2 cellular contexts compared by ENCODE assay signal in the genomic region with DNA sequence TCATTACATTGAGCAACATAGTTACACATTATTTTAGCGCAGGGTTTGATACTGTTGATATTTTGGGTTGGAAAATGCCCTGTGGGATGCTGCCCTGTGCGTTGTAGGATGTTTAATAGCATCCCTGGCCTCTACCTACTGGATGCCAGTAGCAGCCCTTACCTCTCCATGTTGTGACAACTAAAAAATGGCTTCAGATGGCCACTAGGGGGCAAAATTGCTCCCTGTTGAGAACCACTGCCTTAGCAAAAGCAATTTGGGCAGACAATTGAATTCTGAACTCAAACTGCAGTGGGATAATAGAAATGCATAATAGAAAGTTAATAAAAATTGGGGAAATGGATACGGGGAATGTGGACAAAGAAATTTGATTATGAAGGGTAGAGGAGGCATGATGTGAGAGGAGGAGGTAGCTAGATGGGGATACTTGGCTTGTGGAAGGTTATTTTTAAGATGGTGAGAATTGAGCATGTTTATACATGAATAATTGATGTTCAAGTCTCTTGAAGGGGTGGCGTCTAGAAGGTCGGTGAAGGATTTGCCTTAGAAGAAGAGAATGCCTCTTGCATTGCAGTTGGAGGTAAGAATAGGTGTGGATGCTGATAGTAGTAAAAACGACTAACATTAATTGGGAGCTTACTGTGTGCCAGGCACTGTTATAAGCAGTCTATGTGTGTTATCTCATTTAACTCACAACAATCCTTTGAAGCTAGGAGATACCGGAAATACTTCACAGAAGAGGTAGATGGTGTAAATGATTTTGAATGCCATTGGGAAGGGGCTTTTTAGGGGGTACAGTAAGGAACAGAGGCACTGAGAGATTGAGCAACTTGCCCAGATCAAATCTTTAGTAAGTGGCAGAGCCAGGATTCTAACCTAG.
TF ChIP-seq lines count a peak whose summit lies in the region.

No MANE protein-coding gene starts in this region.

TF ChIP-seq in GM23338, 12 proteins besides CTCF, POLR2A, EP300 and RAD21:
- peak; percentile 5; the same call in 1 of the 2 replicates for TF ChIP-seq CREB1 (CRISPR knock-in tag; IDR thresholded peaks at IDR 0.05; ENCODE audit: low read depth)
- TF ChIP-seq, protein P1, sequence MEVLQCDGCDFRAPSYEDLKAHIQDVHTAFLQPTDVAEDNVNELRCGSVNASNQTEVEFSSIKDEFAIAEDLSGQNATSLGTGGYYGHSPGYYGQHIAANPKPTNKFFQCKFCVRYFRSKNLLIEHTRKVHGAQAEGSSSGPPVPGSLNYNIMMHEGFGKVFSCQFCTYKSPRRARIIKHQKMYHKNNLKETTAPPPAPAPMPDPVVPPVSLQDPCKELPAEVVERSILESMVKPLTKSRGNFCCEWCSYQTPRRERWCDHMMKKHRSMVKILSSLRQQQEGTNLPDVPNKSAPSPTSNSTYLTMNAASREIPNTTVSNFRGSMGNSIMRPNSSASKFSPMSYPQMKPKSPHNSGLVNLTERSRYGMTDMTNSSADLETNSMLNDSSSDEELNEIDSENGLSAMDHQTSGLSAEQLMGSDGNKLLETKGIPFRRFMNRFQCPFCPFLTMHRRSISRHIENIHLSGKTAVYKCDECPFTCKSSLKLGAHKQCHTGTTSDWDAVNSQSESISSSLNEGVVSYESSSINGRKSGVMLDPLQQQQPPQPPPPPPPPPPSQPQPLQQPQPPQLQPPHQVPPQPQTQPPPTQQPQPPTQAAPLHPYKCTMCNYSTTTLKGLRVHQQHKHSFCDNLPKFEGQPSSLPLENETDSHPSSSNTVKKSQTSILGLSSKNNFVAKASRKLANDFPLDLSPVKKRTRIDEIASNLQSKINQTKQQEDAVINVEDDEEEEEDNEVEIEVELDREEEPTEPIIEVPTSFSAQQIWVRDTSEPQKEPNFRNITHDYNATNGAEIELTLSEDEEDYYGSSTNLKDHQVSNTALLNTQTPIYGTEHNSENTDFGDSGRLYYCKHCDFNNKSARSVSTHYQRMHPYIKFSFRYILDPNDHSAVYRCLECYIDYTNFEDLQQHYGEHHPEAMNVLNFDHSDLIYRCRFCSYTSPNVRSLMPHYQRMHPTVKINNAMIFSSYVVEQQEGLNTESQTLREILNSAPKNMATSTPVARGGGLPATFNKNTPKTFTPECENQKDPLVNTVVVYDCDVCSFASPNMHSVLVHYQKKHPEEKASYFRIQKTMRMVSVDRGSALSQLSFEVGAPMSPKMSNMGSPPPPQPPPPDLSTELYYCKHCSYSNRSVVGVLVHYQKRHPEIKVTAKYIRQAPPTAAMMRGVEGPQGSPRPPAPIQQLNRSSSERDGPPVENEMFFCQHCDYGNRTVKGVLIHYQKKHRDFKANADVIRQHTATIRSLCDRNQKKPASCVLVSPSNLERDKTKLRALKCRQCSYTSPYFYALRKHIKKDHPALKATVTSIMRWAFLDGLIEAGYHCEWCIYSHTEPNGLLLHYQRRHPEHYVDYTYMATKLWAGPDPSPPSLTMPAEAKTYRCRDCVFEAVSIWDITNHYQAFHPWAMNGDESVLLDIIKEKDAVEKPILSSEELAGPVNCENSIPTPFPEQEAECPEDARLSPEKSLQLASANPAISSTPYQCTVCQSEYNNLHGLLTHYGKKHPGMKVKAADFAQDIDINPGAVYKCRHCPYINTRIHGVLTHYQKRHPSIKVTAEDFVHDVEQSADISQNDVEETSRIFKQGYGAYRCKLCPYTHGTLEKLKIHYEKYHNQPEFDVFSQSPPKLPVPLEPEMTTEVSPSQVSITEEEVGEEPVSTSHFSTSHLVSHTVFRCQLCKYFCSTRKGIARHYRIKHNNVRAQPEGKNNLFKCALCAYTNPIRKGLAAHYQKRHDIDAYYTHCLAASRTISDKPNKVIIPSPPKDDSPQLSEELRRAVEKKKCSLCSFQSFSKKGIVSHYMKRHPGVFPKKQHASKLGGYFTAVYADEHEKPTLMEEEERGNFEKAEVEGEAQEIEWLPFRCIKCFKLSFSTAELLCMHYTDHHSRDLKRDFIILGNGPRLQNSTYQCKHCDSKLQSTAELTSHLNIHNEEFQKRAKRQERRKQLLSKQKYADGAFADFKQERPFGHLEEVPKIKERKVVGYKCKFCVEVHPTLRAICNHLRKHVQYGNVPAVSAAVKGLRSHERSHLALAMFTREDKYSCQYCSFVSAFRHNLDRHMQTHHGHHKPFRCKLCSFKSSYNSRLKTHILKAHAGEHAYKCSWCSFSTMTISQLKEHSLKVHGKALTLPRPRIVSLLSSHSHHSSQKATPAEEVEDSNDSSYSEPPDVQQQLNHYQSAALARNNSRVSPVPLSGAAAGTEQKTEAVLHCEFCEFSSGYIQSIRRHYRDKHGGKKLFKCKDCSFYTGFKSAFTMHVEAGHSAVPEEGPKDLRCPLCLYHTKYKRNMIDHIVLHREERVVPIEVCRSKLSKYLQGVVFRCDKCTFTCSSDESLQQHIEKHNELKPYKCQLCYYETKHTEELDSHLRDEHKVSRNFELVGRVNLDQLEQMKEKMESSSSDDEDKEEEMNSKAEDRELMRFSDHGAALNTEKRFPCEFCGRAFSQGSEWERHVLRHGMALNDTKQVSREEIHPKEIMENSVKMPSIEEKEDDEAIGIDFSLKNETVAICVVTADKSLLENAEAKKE (CRISPR knock-in tag; IDR thresholded peaks at IDR 0.05): no peak

TF ChIP-seq in H1, 55 proteins besides CTCF, POLR2A, EP300 and RAD21:
- TF ChIP-seq BACH1 (IDR thresholded peaks at IDR 0.05; ENCODE audit: low read length) (no peak), CEBPB (IDR thresholded peaks at IDR 0.05; ENCODE audit: low read depth, low read length) (no peak), SP4 (IDR thresholded peaks at IDR 0.05; ENCODE audit: low read length) (no peak), YY1 (IDR thresholded peaks at IDR 0.05; ENCODE audit: low read depth, low read length) (peak; percentile 43; the same call in 1 of the 2 replicates), POU5F1 (IDR thresholded peaks at IDR 0.05; ENCODE audit: low read depth, low read length) (no peak)
- TF ChIP-seq, protein P2, sequence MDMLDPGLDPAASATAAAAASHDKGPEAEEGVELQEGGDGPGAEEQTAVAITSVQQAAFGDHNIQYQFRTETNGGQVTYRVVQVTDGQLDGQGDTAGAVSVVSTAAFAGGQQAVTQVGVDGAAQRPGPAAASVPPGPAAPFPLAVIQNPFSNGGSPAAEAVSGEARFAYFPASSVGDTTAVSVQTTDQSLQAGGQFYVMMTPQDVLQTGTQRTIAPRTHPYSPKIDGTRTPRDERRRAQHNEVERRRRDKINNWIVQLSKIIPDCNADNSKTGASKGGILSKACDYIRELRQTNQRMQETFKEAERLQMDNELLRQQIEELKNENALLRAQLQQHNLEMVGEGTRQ (IDR thresholded peaks at IDR 0.05; ENCODE audit: low read length): no peak
- TF ChIP-seq, protein P3, sequence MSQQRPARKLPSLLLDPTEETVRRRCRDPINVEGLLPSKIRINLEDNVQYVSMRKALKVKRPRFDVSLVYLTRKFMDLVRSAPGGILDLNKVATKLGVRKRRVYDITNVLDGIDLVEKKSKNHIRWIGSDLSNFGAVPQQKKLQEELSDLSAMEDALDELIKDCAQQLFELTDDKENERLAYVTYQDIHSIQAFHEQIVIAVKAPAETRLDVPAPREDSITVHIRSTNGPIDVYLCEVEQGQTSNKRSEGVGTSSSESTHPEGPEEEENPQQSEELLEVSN (IDR thresholded peaks at IDR 0.05): no peak
